8 cellular contexts compared by ENCODE assay signal in genomic region chrX:13669246-13669689, GRCh38. TPM values are rescaled to one million over a fixed set of nuclear protein-coding genes. Genes with fewer than 3 reads are reported as not detected.
DNase-seq lines count a peak whose midpoint lies in the region; ATAC-seq, FAIRE-seq and TF ChIP-seq lines count a peak whose summit lies in the region.

No MANE protein-coding gene starts in this region.

- peaks cover 31% of the 10 kb centered on the region for H3K4me1 Mint-ChIP-seq in CD14-positive monocyte

- H3K79me2 ChIP-seq in K562 (ENCODE audit: control insufficient read depth, insufficient read depth, low read length), result no peaks in the 10 kb centered on the region

- H2AFZ ChIP-seq in K562 (ENCODE audit: low read depth, low read length), result peak overlapping the region; percentile 99

- BruUV-seq in K562 (replicated peaks; lab: Mats Ljungman, UMichigan), result no TSS peak

- intact Hi-C loops in CD14-positive monocyte (cut with micrococcal nuclease), result no loop called here
- intact Hi-C loops in K562 (cut with micrococcal nuclease), result loop anchor here (1.0 kb wide), 2 partner anchors 16 to 20 kb away; partner anchors contain the start of genes RAB9A and TCEANC
- intact Hi-C loops in thyroid gland (cut with DNase I), result no loop called here

- TF ChIP-seq POLR2A in K562 (conservative IDR thresholded peaks at IDR 0.05) (no peak), thyroid gland (IDR thresholded peaks at IDR 0.05) (no peak)

- H3K9ac ChIP-seq in K562 (ENCODE audit: insufficient read depth in 1 of 2, low read depth in 2 of 2, low read length in 2 of 2) (peak overlapping the region; percentile 55 to 59; a peak in 3 of 4 replicates), liver (ENCODE audit: low read depth in 1 of 2, low read length in 2 of 2) (peak overlapping the region in 1 of 2 donors; percentile 39)

- H3K27me3 Mint-ChIP-seq in CD14-positive monocyte (ENCODE audit: low read depth in 3 of 3), result peaks cover 0 to 11% (median 3%) of the 10 kb centered on the region in 3 donors

- in situ Hi-C loops in K562 (cut with MboI), result loop anchor here (25.0 kb wide), 1 partner anchor 707 kb away; no protein-coding TSS in a partner anchor

- no peak for TF ChIP-seq EP300 in K562 (IDR thresholded peaks at IDR 0.05; ENCODE audit: low read length)

- peaks cover 4 to 7% of the 10 kb centered on the region in 2 donors for H3K36me3 Mint-ChIP-seq in CD14-positive monocyte

- WGBS in K562 (ENCODE audit: insufficient coverage, low coverage, missing lambda C conversion rate), result 1% methylated on average over 8 of the region's 8 CpGs
- WGBS in liver, result 12% methylated on average over 8 of the region's 8 CpGs
- WGBS in thyroid gland, 2 donors, result 7 to 15% methylated on average over 8 of the region's 8 CpGs

- ATAC-seq in HG03354 (IDR thresholded peaks at IDR 0.05; ENCODE audit: poor library complexity, severe bottlenecking, unreplicated experiment) (peak; percentile 90), K562 (peak; percentile 93)

- no peaks in the 10 kb centered on the region; the same call in 1 of the 2 replicates for H3K4me1 ChIP-seq in SJCRH30
- peaks cover 0 to 3% of the 10 kb centered on the region in 2 experiments; a peak in 3 of 5 replicates for H3K4me1 ChIP-seq in K562 (replicated peaks in 1 of 2; ENCODE audit: control insufficient read depth in 2 of 2, insufficient read depth in 2 of 2, low read length in 2 of 2)
- H3K4me1 ChIP-seq in liver (ENCODE audit: control insufficient read depth in 4 of 4, insufficient read depth in 4 of 4, low read length in 3 of 4), result peaks cover 0 to 2% (median 0%) of the 10 kb centered on the region in 4 donors
- H3K4me1 ChIP-seq in thyroid gland, result peaks cover 5 to 34% of the 10 kb centered on the region in 2 donors

- peak overlapping the region; percentile 12 to 60 for H3K4me3 Mint-ChIP-seq in CD14-positive monocyte

- peak; percentile 82 for FAIRE-seq in K562 (lab: Jason Lieb, UNC)

- H3K9me3 Mint-ChIP-seq in CD14-positive monocyte, result peaks cover 0 to 4% (median 2%) of the 10 kb centered on the region in 7 donors

- H4K20me1 ChIP-seq in K562 (replicated peaks; ENCODE audit: control insufficient read depth, insufficient read depth, low read length), result no peaks in the 10 kb centered on the region

- TF ChIP-seq CTCF in CD14-positive monocyte (IDR thresholded peaks at IDR 0.05), result no peak
- no peak for TF ChIP-seq CTCF in K562 (IDR thresholded peaks at IDR 0.05 in 2 of 3, conservative IDR thresholded peaks at IDR 0.05 in 1 of 3; ENCODE audit: insufficient read depth in 2 of 3, low read depth in 1 of 3, low read length in 3 of 3)
- no peak for TF ChIP-seq CTCF in liver (IDR thresholded peaks at IDR 0.05; ENCODE audit: low read depth, low read length, missing input control)
- TF ChIP-seq CTCF in thyroid gland (IDR thresholded peaks at IDR 0.05), result no peak

- POLR2A ChIA-PET in K562 (lab: Yijun Ruan, JAX), result interaction anchor here (0.6 to 1.3 kb wide), 6 partner anchors 11 to 1267 kb away, joined by 3 to 8 read pairs (median 4); partner anchors contain the start of genes RAB9A and TCEANC

- CTCF ChIA-PET in K562 (lab: Yijun Ruan, JAX; ENCODE audit: low intra/inter-chr PET ratio), result no interaction called here

- H3K27me3 ChIP-seq in SJCRH30, result no peaks in the 10 kb centered on the region
- no peaks in the 10 kb centered on the region for H3K27me3 ChIP-seq in K562 (ENCODE audit: control insufficient read depth in 2 of 2, insufficient read depth in 2 of 2, low read length in 2 of 2)
- no peaks in the 10 kb centered on the region for H3K27me3 ChIP-seq in liver (ENCODE audit: control insufficient read depth in 4 of 4, insufficient read depth in 4 of 4, low read length in 3 of 4)
- H3K27me3 ChIP-seq in thyroid gland, result no peaks in the 10 kb centered on the region

- peak overlapping the region; percentile 80 for H3K4me2 ChIP-seq in K562 (ENCODE audit: insufficient read depth, low read length)

- DNase-seq in CD14-positive monocyte (ENCODE audit: low spot score) (peak; percentile 42), GM19238 (ENCODE audit: insufficient read length, low spot score) (peak; percentile 51), SJCRH30 (peak; percentile 42 to 55), K562 (ENCODE audit: extremely low read depth in 1 of 4, low spot score in 3 of 4) (peak; percentile 47 to 78 (median 56)), thyroid gland (peak; percentile 88), NCI-H82 treated with DMSO at 0.1 percent for 48 hours (lab: John Stamatoyannopoulos, UW; ENCODE audit: unreplicated experiment) (no peak)

- H3K9me1 ChIP-seq in K562 (ENCODE audit: control insufficient read depth, insufficient read depth, low read length), result no peaks in the 10 kb centered on the region

- H3K36me3 ChIP-seq in SJCRH30 (no peaks in the 10 kb centered on the region), K562 (ENCODE audit: control insufficient read depth, insufficient read depth, low read length) (no peaks in the 10 kb centered on the region), liver (ENCODE audit: control insufficient read depth in 4 of 4, insufficient read depth in 3 of 4, low read depth in 1 of 4, low read length in 3 of 4) (no peaks in the 10 kb centered on the region), thyroid gland (no peaks in the 10 kb centered on the region)

- TF ChIP-seq RAD21 in K562 (CRISPR knock-in tag; conservative IDR thresholded peaks at IDR 0.05 in 1 of 2, IDR thresholded peaks at IDR 0.05 in 1 of 2), result no peak
- no peak for TF ChIP-seq RAD21 in liver (IDR thresholded peaks at IDR 0.05)

- H3K4me3 ChIP-seq in SJCRH30 (no peak overlapping the region), K562 (peak overlapping the region; percentile 18; the same call in 1 of the 2 replicates), liver (ENCODE audit: low read depth in 1 of 3, low read length in 3 of 3) (no peak overlapping the region), thyroid gland (replicated peaks in 1 of 3) (no peak overlapping the region)

- H3K9me3 ChIP-seq in SJCRH30 (replicated peaks) (no peaks in the 10 kb centered on the region), K562 (replicated peaks; ENCODE audit: control insufficient read depth, insufficient read depth, low read depth, low read length) (no peaks in the 10 kb centered on the region), liver (ENCODE audit: control insufficient read depth in 4 of 4, low read length in 3 of 4) (peaks cover 0 to 3% (median 0%) of the 10 kb centered on the region in 4 donors), thyroid gland (no peaks in the 10 kb centered on the region)

- H3K27ac ChIP-seq in SJCRH30, result no peak overlapping the region
- peak overlapping the region; percentile 91 for H3K27ac ChIP-seq in K562 (ENCODE audit: extremely low read depth, low read depth, low read length)
- peak overlapping the region; percentile 54 to 66 for H3K27ac ChIP-seq in liver (ENCODE audit: low read depth in 1 of 2, low read length in 2 of 2)
- H3K27ac ChIP-seq in thyroid gland, result peak overlapping the region; percentile 87 to 93 (median 93)

- H3K27ac Mint-ChIP-seq in CD14-positive monocyte, result peak overlapping the region; percentile 49 to 79 (median 71)

RNA-seq across cellular contexts. Expression of gene TCEANC, which starts 16.3 kb away (rescaled TPM):
- polyA plus RNA-seq in CD14-positive monocyte (1 to 10 TPM; 1.6 to 1.9 TPM), K562 (2011; rRNA removed) (2.5 and 2.8 TPM in 2 replicates), K562 (2014; fragmentation: Illumina TruSeq; extraction: Trizol) (1.7 and 2.0 TPM in 2 replicates), K562 (2014; fragmentation: Nextera tagmentation; extraction: Ambion mirVana) (1 to 10 TPM; 2.0 to 2.3 TPM), K562 (2014; rRNA removed) (1.6 and 1.7 TPM in 2 replicates), liver (1 to 10 TPM in 1 of 2 donors, under 1 TPM in 1; 0.73 to 1.5 TPM)
- 3.0 and 3.5 TPM in 2 replicates for total RNA-seq in SJCRH30 (2014; rRNA removed; shearing (Covaris generic))
- 3.6 and 6.2 TPM in 2 replicates for total RNA-seq in K562 (2011; cell fraction: chromatin; rRNA removed; ENCODE audit: low replicate concordance)
- total RNA-seq in K562 (2011; cell fraction: nucleolus; rRNA removed), result 2.2 and 2.9 TPM in 2 replicates
- total RNA-seq in K562 (2011; cell fraction: nucleoplasm; rRNA removed), result 3.7 and 5.6 TPM in 2 replicates
- total RNA-seq in K562 (2014; rRNA removed) (0.98 and 1.2 TPM in 2 replicates), K562 (2014; rRNA removed; fragmentation: Illumina TruSeq; extraction: Trizol) (2.2 and 2.4 TPM in 2 replicates), K562 (2015; rRNA removed; fragmentation: Illumina TruSeq; extraction: Trizol) (2.0 and 2.2 TPM in 2 replicates), K562 (2021) (1.5 and 1.9 TPM in 2 replicates), liver (1 to 10 TPM; 5.7 to 7.7 TPM), thyroid gland (1 to 10 TPM; 4.5 to 8.6 (median 6.4) TPM)
- 0.48 and 0.88 TPM in 2 replicates for polyA plus RNA-seq in K562 (2011; cell fraction: cytosol; rRNA removed)
- polyA plus RNA-seq in K562 (2011; cell fraction: nucleus; rRNA removed), result 1.5 and 3.1 TPM in 2 replicates
- 0.91 and 1.6 TPM in 2 replicates for polyA plus RNA-seq in K562 (2012)
- polyA minus RNA-seq in K562 (2011; rRNA and poly(A)+ RNA removed), result 3.5 and 7.0 TPM in 2 replicates
- polyA minus RNA-seq in K562 (2011; cell fraction: cytosol; rRNA and poly(A)+ RNA removed), result 0.91 and 1.0 TPM in 2 replicates
- polyA minus RNA-seq in K562 (2011; cell fraction: nucleus; rRNA and poly(A)+ RNA removed), result 0.94 and 4.8 TPM in 2 replicates

RNA-seq across cellular contexts. Expression of gene RAB9A, which starts 19.7 kb away (rescaled TPM):
- polyA plus RNA-seq in CD14-positive monocyte (10 to 100 TPM; 30.8 to 38.1 TPM), K562 (2011; rRNA removed) (13.5 and 16.1 TPM in 2 replicates), K562 (2014; fragmentation: Illumina TruSeq; extraction: Trizol) (17.6 and 20.5 TPM in 2 replicates), K562 (2014; fragmentation: Nextera tagmentation; extraction: Ambion mirVana) (10 to 100 TPM; 14.8 to 15.5 TPM), K562 (2014; rRNA removed) (19.2 and 20.8 TPM in 2 replicates), liver (10 to 100 TPM; 11.8 to 22.9 TPM)
- total RNA-seq in SJCRH30 (2014; rRNA removed; shearing (Covaris generic)), result 34.4 and 35.5 TPM in 2 replicates
- 5.0 and 12.8 TPM in 2 replicates for total RNA-seq in K562 (2011; cell fraction: chromatin; rRNA removed; ENCODE audit: low replicate concordance)
- 2.5 and 5.3 TPM in 2 replicates for total RNA-seq in K562 (2011; cell fraction: nucleolus; rRNA removed)
- total RNA-seq in K562 (2011; cell fraction: nucleoplasm; rRNA removed), result 6.5 and 10.2 TPM in 2 replicates
- total RNA-seq in K562 (2014; rRNA removed) (13.5 and 17.3 TPM in 2 replicates), K562 (2014; rRNA removed; fragmentation: Illumina TruSeq; extraction: Trizol) (19.0 and 19.7 TPM in 2 replicates), K562 (2015; rRNA removed; fragmentation: Illumina TruSeq; extraction: Trizol) (17.7 and 18.4 TPM in 2 replicates), K562 (2021) (17.8 and 18.3 TPM in 2 replicates), liver (10 to 100 TPM in 1 of 2 donors, 1 to 10 TPM in 1; 9.0 to 12.2 TPM), thyroid gland (10 to 100 TPM; 29.5 to 47.0 (median 36.0) TPM)
- 6.9 and 12.9 TPM in 2 replicates for polyA plus RNA-seq in K562 (2011; cell fraction: cytosol; rRNA removed)
- 5.0 and 8.8 TPM in 2 replicates for polyA plus RNA-seq in K562 (2011; cell fraction: nucleus; rRNA removed)
- polyA plus RNA-seq in K562 (2012), result 13.8 and 15.4 TPM in 2 replicates
- polyA minus RNA-seq in K562 (2011; rRNA and poly(A)+ RNA removed), result 12.5 and 18.7 TPM in 2 replicates
- 3.2 and 5.9 TPM in 2 replicates for polyA minus RNA-seq in K562 (2011; cell fraction: cytosol; rRNA and poly(A)+ RNA removed)
- polyA minus RNA-seq in K562 (2011; cell fraction: nucleus; rRNA and poly(A)+ RNA removed), result 2.8 and 3.9 TPM in 2 replicates
